ENCODE assay signal across 25 cellular contexts in the genomic region with DNA sequence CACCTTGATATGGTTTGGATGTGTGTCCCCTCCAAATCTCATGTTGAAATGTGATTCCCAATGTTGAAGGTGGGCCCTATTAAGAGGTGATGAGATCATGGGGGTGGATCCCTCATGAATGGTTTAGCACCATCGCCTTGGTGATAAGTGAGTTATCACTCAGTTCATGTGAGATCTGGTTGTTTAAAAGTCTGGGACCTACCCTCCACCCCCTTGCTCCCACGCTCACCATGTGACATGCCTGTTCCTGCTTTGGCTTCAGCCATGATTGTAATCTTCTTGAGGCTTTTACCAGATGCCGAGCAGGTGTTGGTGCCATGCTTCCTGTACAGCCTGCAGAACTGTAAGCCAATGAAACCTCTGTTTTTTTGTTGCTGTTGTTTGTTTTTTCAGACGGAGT. TPM values are rescaled to one million over a fixed set of nuclear protein-coding genes. Genes with fewer than 3 reads are reported as not detected.
DNase-seq lines count a peak whose midpoint lies in the region; ATAC-seq, FAIRE-seq and TF ChIP-seq lines count a peak whose summit lies in the region.
"Had no signal": no experiment of that assay in that cellular context is flagged by ENCODE, and none has a peak within 500 bp of the region (broad histone marks: within the 10 kb centered on the region; RNA-seq: fewer than 3 reads in every experiment).

No MANE protein-coding gene starts in this region.

- H2BK120ac ChIP-seq in mesenchymal stem cell (ENCODE audit: low read depth, low read length): no peak overlapping the region

- H3K4me1 Mint-ChIP-seq in naive thymus-derived CD4-positive, alpha-beta T cell: peaks cover 13 to 45% (median 20%) of the 10 kb centered on the region in 7 donors

- H2AK5ac ChIP-seq in mesenchymal stem cell (ENCODE audit: low read length, severe bottlenecking): no peak overlapping the region

- peak overlapping the region; percentile 8 for H4K8ac ChIP-seq in mesenchymal stem cell (ENCODE audit: low read length)

- CTCF ChIA-PET in HEK293 (lab: Yijun Ruan, JAX) (no interaction called here), K562 (lab: Yijun Ruan, JAX; ENCODE audit: low intra/inter-chr PET ratio) (no interaction called here)
- CTCF ChIA-PET in naive thymus-derived CD4-positive, alpha-beta T cell (lab: Charles Lee): no interaction called here

- POLR2A ChIA-PET in HEK293 (lab: Yijun Ruan, JAX) (no interaction called here), K562 (lab: Yijun Ruan, JAX) (interaction anchor here (1.0 kb wide), 1 partner anchor 11 kb away, joined by 4 read pairs; no protein-coding TSS in a partner anchor)
- POLR2A ChIA-PET in naive thymus-derived CD4-positive, alpha-beta T cell (lab: Charles Lee): interaction anchor here (0.7 kb wide), 1 partner anchor 13 kb away, joined by 3 read pairs; no protein-coding TSS in a partner anchor

- H3F3A ChIP-seq in MM.1S (ENCODE audit: insufficient read depth, low read length): peaks cover 13% of the 10 kb centered on the region; the same call in 1 of the 2 replicates

- H3K79me2 ChIP-seq in MM.1S (ENCODE audit: low read length): no peaks in the 10 kb centered on the region
- no peaks in the 10 kb centered on the region for H3K79me2 ChIP-seq in K562 (ENCODE audit: control insufficient read depth, insufficient read depth, low read length)

- H3K4me3 Mint-ChIP-seq in naive thymus-derived CD4-positive, alpha-beta T cell: no peak overlapping the region
- H3K4me3 Mint-ChIP-seq: B cell, GM23338, HFFc6, IgD-negative memory B cell had no signal

- TF ChIP-seq RAD21 in K562 (CRISPR knock-in tag; conservative IDR thresholded peaks at IDR 0.05 in 1 of 2, IDR thresholded peaks at IDR 0.05 in 1 of 2): no peak

- BruUV-seq in K562 (replicated peaks; lab: Mats Ljungman, UMichigan): no TSS peak

- no peak overlapping the region for H2BK12ac ChIP-seq in mesenchymal stem cell (ENCODE audit: low read length in 2 of 2)

- no peak for DNase-seq in MM.1S
- peak in 1 of 4 experiments; percentile 21 for DNase-seq in K562 (ENCODE audit: extremely low read depth in 1 of 4, low spot score in 3 of 4)
- DNase-seq in mesenchymal stem cell: no peak
- DNase-seq in naive thymus-derived CD4-positive, alpha-beta T cell: no peak
- DNase-seq in GM19238 (ENCODE audit: insufficient read length, low spot score): no peak
- DNase-seq: C1 segment of cervical spinal cord; CD4-positive, CD25-positive, alpha-beta regulatory T cell; CD8-positive, alpha-beta memory T cell; COR-L47; DMS 273 treated with DMSO at 0.1 percent for 48 hours; DMS53; DND-41; EL; HCEC 1CT; HFFc6 had no signal

- no peaks in the 10 kb centered on the region for H3K9me1 ChIP-seq in K562 (ENCODE audit: control insufficient read depth, insufficient read depth, low read length)

- H2AFZ ChIP-seq in MM.1S (ENCODE audit: low read length): no peak overlapping the region
- no peak overlapping the region for H2AFZ ChIP-seq in K562 (ENCODE audit: low read depth, low read length)
- H2AFZ ChIP-seq in mesenchymal stem cell (ENCODE audit: low read depth, low read length): no peak overlapping the region
- H2AFZ ChIP-seq: GM23338 had no signal

- no peak overlapping the region for H3K23ac ChIP-seq in mesenchymal stem cell (ENCODE audit: low read length in 2 of 2)

- peaks cover 18% of the 10 kb centered on the region for H3K79me1 ChIP-seq in mesenchymal stem cell (replicated peaks; ENCODE audit: low read length, poor library complexity, severe bottlenecking)

- intact Hi-C loops in K562 (cut with micrococcal nuclease): no loop called here
- intact Hi-C loops in naive thymus-derived CD4-positive, alpha-beta T cell (cut with micrococcal nuclease): no loop called here

- TF ChIP-seq POLR2A in K562 (conservative IDR thresholded peaks at IDR 0.05): no peak

- no peaks in the 10 kb centered on the region for H3K4me1 ChIP-seq in HEK293 (ENCODE audit: control insufficient read depth, insufficient read depth, low read length)
- peaks cover 29% of the 10 kb centered on the region for H3K4me1 ChIP-seq in MM.1S (ENCODE audit: low read length)
- 0 out of 5 replicates have a peak, but pooled peaks cover 0 to 3% of the 10 kb centered on the region in 2 experiments for H3K4me1 ChIP-seq in K562 (replicated peaks in 1 of 2; ENCODE audit: control insufficient read depth in 2 of 2, insufficient read depth in 2 of 2, low read length in 2 of 2)
- H3K4me1 ChIP-seq in mesenchymal stem cell (ENCODE audit: control insufficient read depth, insufficient read depth, low read depth, low read length): no peaks in the 10 kb centered on the region
- H3K4me1 ChIP-seq in naive thymus-derived CD4-positive, alpha-beta T cell (ENCODE audit: control insufficient read depth in 2 of 2, insufficient read depth in 2 of 2, low read length in 2 of 2): peaks cover 0 to 6% of the 10 kb centered on the region in 2 donors

- no peak for TF ChIP-seq CTCF in HEK293 (tag by site-specific recombination; IDR thresholded peaks at IDR 0.05)
- no peak for TF ChIP-seq CTCF in MM.1S (IDR thresholded peaks at IDR 0.05; ENCODE audit: low read length)
- TF ChIP-seq CTCF in K562 (IDR thresholded peaks at IDR 0.05 in 2 of 3, conservative IDR thresholded peaks at IDR 0.05 in 1 of 3; ENCODE audit: insufficient read depth in 2 of 3, low read depth in 1 of 3, low read length in 3 of 3): no peak

- no peaks in the 10 kb centered on the region for H3K9me2 ChIP-seq in MM.1S (replicated peaks; ENCODE audit: insufficient read depth, low read length)

- H3K14ac ChIP-seq in mesenchymal stem cell (ENCODE audit: low read length in 2 of 2): no peak overlapping the region

- H3K27me3 Mint-ChIP-seq in naive thymus-derived CD4-positive, alpha-beta T cell: peaks cover 0 to 20% (median 0%) of the 10 kb centered on the region in 5 donors
- H3K27me3 Mint-ChIP-seq: CD4-positive, CD25-positive, alpha-beta regulatory T cell; CD8-positive, alpha-beta memory T cell had no signal

- H3K9ac ChIP-seq in MM.1S (ENCODE audit: low read length) (no peak overlapping the region), K562 (ENCODE audit: insufficient read depth in 1 of 2, low read depth in 2 of 2, low read length in 2 of 2) (no peak overlapping the region), mesenchymal stem cell (ENCODE audit: low read length) (no peak overlapping the region)

- ATAC-seq in K562: no peak; the same call in 2 of the 3 replicates
- no peak for ATAC-seq in naive thymus-derived CD4-positive, alpha-beta T cell
- ATAC-seq in GM19395 (IDR thresholded peaks at IDR 0.05; ENCODE audit: unreplicated experiment): no peak
- ATAC-seq: GM12878, GM23338, HepG2 had no signal

- H2BK5ac ChIP-seq in mesenchymal stem cell (ENCODE audit: low read depth, low read length, poor library complexity, severe bottlenecking): no peak overlapping the region

- TF ChIP-seq EP300 in K562 (IDR thresholded peaks at IDR 0.05; ENCODE audit: low read length): no peak

- H4K91ac ChIP-seq in mesenchymal stem cell (ENCODE audit: low read length): no peak overlapping the region

- FAIRE-seq in K562 (lab: Jason Lieb, UNC): no peak
- FAIRE-seq: GM12878, GM19239, H54, HepG2, HTR-8/SVneo had no signal

- in situ Hi-C loops in K562 (cut with MboI): no loop called here

- no peaks in the 10 kb centered on the region for H3K27me3 ChIP-seq in MM.1S (replicated peaks; ENCODE audit: insufficient read depth, low read length)
- peaks cover 3 to 12% of the 10 kb centered on the region in 2 experiments; a peak in 4 of 5 replicates for H3K27me3 ChIP-seq in K562 (ENCODE audit: control insufficient read depth in 2 of 2, insufficient read depth in 2 of 2, low read length in 2 of 2)
- H3K27me3 ChIP-seq in mesenchymal stem cell (ENCODE audit: control insufficient read depth in 1 of 2, insufficient read depth in 1 of 2, low read length in 2 of 2): no peaks in the 10 kb centered on the region
- H3K27me3 ChIP-seq in naive thymus-derived CD4-positive, alpha-beta T cell (ENCODE audit: control insufficient read depth in 2 of 2, insufficient read depth in 2 of 2, low read length in 2 of 2): no peaks in the 10 kb centered on the region

- H3K4ac ChIP-seq in mesenchymal stem cell (ENCODE audit: low read depth in 1 of 2, low read length in 2 of 2): no peak overlapping the region

- H3K9me3 Mint-ChIP-seq in naive thymus-derived CD4-positive, alpha-beta T cell: peaks cover 0 to 22% (median 10%) of the 10 kb centered on the region in 11 donors
- H3K9me3 Mint-ChIP-seq: GM23338, HFFc6 had no signal

- no peaks in the 10 kb centered on the region for H4K20me1 ChIP-seq in MM.1S (ENCODE audit: insufficient read depth, low read length)
- no peaks in the 10 kb centered on the region for H4K20me1 ChIP-seq in K562 (replicated peaks; ENCODE audit: control insufficient read depth, insufficient read depth, low read length)

- H3K27ac Mint-ChIP-seq in naive thymus-derived CD4-positive, alpha-beta T cell: peak overlapping the region in 1 of 9 donors; percentile 6
- H3K27ac Mint-ChIP-seq: B cell, GM23338, HFFc6, IgD-negative memory B cell had no signal

- H3K9me3 ChIP-seq in HEK293 (ENCODE audit: control insufficient read depth, insufficient read depth, low read depth, low read length): no peaks in the 10 kb centered on the region
- no peaks in the 10 kb centered on the region for H3K9me3 ChIP-seq in MM.1S (replicated peaks; ENCODE audit: insufficient read depth, low read length)
- H3K9me3 ChIP-seq in K562 (replicated peaks; ENCODE audit: control insufficient read depth, insufficient read depth, low read depth, low read length): no peaks in the 10 kb centered on the region
- no peaks in the 10 kb centered on the region for H3K9me3 ChIP-seq in mesenchymal stem cell (ENCODE audit: control insufficient read depth, low read length)
- no peaks in the 10 kb centered on the region for H3K9me3 ChIP-seq in naive thymus-derived CD4-positive, alpha-beta T cell (ENCODE audit: control insufficient read depth in 2 of 3, low read length in 3 of 3)

- no peak overlapping the region for H2BK15ac ChIP-seq in mesenchymal stem cell (ENCODE audit: low read depth, poor library complexity, severe bottlenecking)

- peaks cover 10 to 48% (median 34%) of the 10 kb centered on the region in 5 donors for H3K36me3 Mint-ChIP-seq in naive thymus-derived CD4-positive, alpha-beta T cell

- H3K4me3 ChIP-seq in HEK293 (ENCODE audit: low read depth, low read length) (no peak overlapping the region), MM.1S (ENCODE audit: low read length) (no peak overlapping the region), K562 (no peak overlapping the region), mesenchymal stem cell (ENCODE audit: insufficient read depth in 1 of 2, low read depth in 1 of 2, low read length in 2 of 2) (no peak overlapping the region)
- H3K4me3 ChIP-seq in naive thymus-derived CD4-positive, alpha-beta T cell (ENCODE audit: low read length): no peak overlapping the region
- H3K4me3 ChIP-seq: GM12878, GM23338 had no signal

- H3K27ac ChIP-seq in HEK293 (ENCODE audit: extremely low read depth, low read depth, low read length) (no peak overlapping the region), MM.1S (ENCODE audit: low read length) (peak overlapping the region; percentile 90; the same call in 1 of the 2 replicates), K562 (ENCODE audit: extremely low read depth, low read depth, low read length) (no peak overlapping the region), mesenchymal stem cell (ENCODE audit: low read length, poor library complexity, severe bottlenecking) (no peak overlapping the region)
- no peak overlapping the region for H3K27ac ChIP-seq in naive thymus-derived CD4-positive, alpha-beta T cell (ENCODE audit: low read depth, low read length)

- H3K18ac ChIP-seq in mesenchymal stem cell (ENCODE audit: low read depth in 1 of 2, low read length in 2 of 2): no peak overlapping the region

- H3K4me2 ChIP-seq in MM.1S (ENCODE audit: low read depth, low read length) (peak overlapping the region; percentile 89; the same call in 1 of the 2 replicates), K562 (ENCODE audit: insufficient read depth, low read length) (no peak overlapping the region), mesenchymal stem cell (ENCODE audit: low read length, poor library complexity, severe bottlenecking) (no peak overlapping the region)
- H3K4me2 ChIP-seq: GM23338 had no signal

- H3K36me3 ChIP-seq in HEK293 (ENCODE audit: control insufficient read depth in 2 of 2, insufficient read depth in 1 of 2, low read length in 2 of 2) (no peaks in the 10 kb centered on the region), MM.1S (replicated peaks; ENCODE audit: insufficient read depth, low read length) (no peaks in the 10 kb centered on the region), K562 (ENCODE audit: control insufficient read depth, insufficient read depth, low read length) (no peaks in the 10 kb centered on the region), mesenchymal stem cell (ENCODE audit: control insufficient read depth in 1 of 2, insufficient read depth in 2 of 2, low read depth in 1 of 2, low read length in 2 of 2) (peaks cover 5 to 13% of the 10 kb centered on the region in 2 experiments)
- no peaks in the 10 kb centered on the region for H3K36me3 ChIP-seq in naive thymus-derived CD4-positive, alpha-beta T cell (ENCODE audit: control insufficient read depth in 2 of 3, insufficient read depth in 3 of 3, low read length in 3 of 3)

- 7% methylated on average over 4 of the region's 4 CpGs for WGBS in K562 (ENCODE audit: insufficient coverage, low coverage, missing lambda C conversion rate)
- 91% methylated on average over 4 of the region's 4 CpGs for WGBS in mesenchymal stem cell

RNA-seq across cellular contexts. Expression of gene ATXN7L1, which starts 55.7 kb away (rescaled TPM):
- total RNA-seq in K562 (2011; cell fraction: chromatin; rRNA removed; ENCODE audit: low replicate concordance): 33.1 and 33.6 TPM in 2 replicates
- 14.2 and 19.1 TPM in 2 replicates for total RNA-seq in K562 (2011; cell fraction: nucleolus; rRNA removed)
- 23.5 and 31.5 TPM in 2 replicates for total RNA-seq in K562 (2011; cell fraction: nucleoplasm; rRNA removed)
- total RNA-seq in K562 (2014; rRNA removed) (6.6 and 9.4 TPM in 2 replicates), K562 (2014; rRNA removed; fragmentation: Illumina TruSeq; extraction: Trizol) (10.3 and 11.9 TPM in 2 replicates), K562 (2015; rRNA removed; fragmentation: Illumina TruSeq; extraction: Trizol) (9.2 and 9.8 TPM in 2 replicates), K562 (2021) (8.9 and 11.2 TPM in 2 replicates)
- polyA plus RNA-seq in K562 (2011; rRNA removed) (6.2 and 10.7 TPM in 2 replicates), K562 (2014; fragmentation: Illumina TruSeq; extraction: Trizol) (6.6 and 7.3 TPM in 2 replicates), K562 (2014; fragmentation: Nextera tagmentation; extraction: Ambion mirVana) (10 to 100 TPM in 1 of 2 experiments, 1 to 10 TPM in 1; 9.5 to 10.7 TPM), K562 (2014; rRNA removed) (13.7 and 17.1 TPM in 2 replicates)
- polyA plus RNA-seq in K562 (2011; cell fraction: cytosol; rRNA removed): 2.9 and 5.1 TPM in 2 replicates
- 6.9 and 8.4 TPM in 2 replicates for polyA plus RNA-seq in K562 (2011; cell fraction: nucleus; rRNA removed)
- 5.9 and 9.7 TPM in 2 replicates for polyA plus RNA-seq in K562 (2012)
- 7.9 and 8.8 TPM in 2 replicates for polyA minus RNA-seq in K562 (2011; rRNA and poly(A)+ RNA removed)
- 2.0 and 3.5 TPM in 2 replicates for polyA minus RNA-seq in K562 (2011; cell fraction: cytosol; rRNA and poly(A)+ RNA removed)
- polyA minus RNA-seq in K562 (2011; cell fraction: nucleus; rRNA and poly(A)+ RNA removed): 12.4 and 12.9 TPM in 2 replicates
- polyA plus RNA-seq in mesenchymal stem cell (2013, experiment 1 of 2): 7.5 TPM
- 7.4 TPM for polyA plus RNA-seq in mesenchymal stem cell (2013, experiment 2 of 2)
- 10 to 100 TPM; 18.5 to 52.4 (median 46.7) TPM for total RNA-seq in naive thymus-derived CD4-positive, alpha-beta T cell
- 10 to 100 TPM; 19.8 to 21.1 TPM for polyA plus RNA-seq in naive thymus-derived CD4-positive, alpha-beta T cell

Comparison
In these comparisons a context has a peak if more than half of its experiments do, and no peak if none do; other contexts are left out.
1. Of the 44 proteins assayed by ChIP-seq in both K562 and HEK293: peak only in K562: KLF16; only in HEK293: none; in both: none; in neither: 42; mixed calls (peak in some experiments, not most) for 1.